In genomic region chr15:33013827-33014445, GRCh38 we compare ENCODE assay signal across 13 cellular contexts.
A peak's percentile ranks its signal among the peaks of the same experiment; 100 is the strongest.
DNase-seq lines count a peak whose midpoint lies in the region; ATAC-seq and TF ChIP-seq lines count a peak whose summit lies in the region.
"Had no signal": no experiment of that assay in that cellular context is flagged by ENCODE, and none has a peak within 500 bp of the region (broad histone marks: within the 10 kb centered on the region; RNA-seq: fewer than 3 reads in every experiment).

No MANE protein-coding gene starts in this region.

- no peaks in the 10 kb centered on the region for H3K36me3 Mint-ChIP-seq in activated T-cell treated with anti-CD3 and anti-CD28 coated beads, Interleukin-2, amount 50 U/mL, for 4 hours (ENCODE audit: insufficient read depth)

- peak; percentile 18 to 83 for ATAC-seq in activated T-cell treated with anti-CD3 and anti-CD28 coated beads, Interleukin-2, amount 50 U/mL, for 4 hours
- peak; percentile 66 for ATAC-seq in SK-N-SH treated with all-trans-retinoic acid at 6 μM for 48 hours
- ATAC-seq in HG02678 (IDR thresholded peaks at IDR 0.05; ENCODE audit: unreplicated experiment), result no peak
- no peak for ATAC-seq in HG02571 (IDR thresholded peaks at IDR 0.05; ENCODE audit: unreplicated experiment)

- no peaks in the 10 kb centered on the region for H3K9me3 Mint-ChIP-seq in activated T-cell treated with anti-CD3 and anti-CD28 coated beads, Interleukin-2, amount 50 U/mL, for 4 hours
- H3K9me3 Mint-ChIP-seq: dendritic cell treated with granulocyte-macrophage colony-stimulating factor and Interleukin-4, amounts not matched to agents 40 ng/mL and 50 ng/mL, for 4 days had no signal

- H3K4me3 ChIP-seq in fibroblast of pulmonary artery (replicated peaks; ENCODE audit: low read depth, low read length), result no peak overlapping the region

- H3K4me3 Mint-ChIP-seq in activated T-cell treated with anti-CD3 and anti-CD28 coated beads, Interleukin-2, amount 50 U/mL, for 4 hours, result no peak overlapping the region
- H3K4me3 Mint-ChIP-seq: dendritic cell treated with granulocyte-macrophage colony-stimulating factor and Interleukin-4, amounts not matched to agents 40 ng/mL and 50 ng/mL, for 4 days; H9 had no signal

- H3K4me1 Mint-ChIP-seq in activated T-cell treated with anti-CD3 and anti-CD28 coated beads, Interleukin-2, amount 50 U/mL, for 4 hours (ENCODE audit: low read depth), result no peaks in the 10 kb centered on the region

- DNase-seq in activated T-cell treated with anti-CD3 and anti-CD28 coated beads, Interleukin-2, amount 50 U/mL, for 4 hours, result no peak
- DNase-seq in activated T-cell treated with anti-CD3 and anti-CD28 coated beads, Interleukin-2, amount 50 U/mL, for 1 hour, result no peak
- DNase-seq in fibroblast of pulmonary artery (ENCODE audit: low read depth) (peak; percentile 50), stromal cell of bone marrow (ENCODE audit: low read depth) (peak; percentile 51), NCI-H345 treated with DMSO at 0.1 percent for 48 hours (lab: John Stamatoyannopoulos, UW; ENCODE audit: unreplicated experiment) (no peak)
- DNase-seq: ACHN; H9; NCI-H1105 treated with DMSO at 0.1 percent for 48 hours; stimulated activated CD4-positive, alpha-beta T cell treated with anti-CD3 and anti-CD28 coated beads, Interleukin-2, amount 100 ng/mL, for 24 hours had no signal

- no peak for TF ChIP-seq CTCF in fibroblast of pulmonary artery (IDR thresholded peaks at IDR 0.05; ENCODE audit: low read length, missing control alignments)

- H3K27me3 Mint-ChIP-seq in activated T-cell treated with anti-CD3 and anti-CD28 coated beads, Interleukin-2, amount 50 U/mL, for 4 hours (ENCODE audit: low read depth), result peaks cover 10% of the 10 kb centered on the region
- H3K27me3 Mint-ChIP-seq: dendritic cell treated with granulocyte-macrophage colony-stimulating factor and Interleukin-4, amounts not matched to agents 40 ng/mL and 50 ng/mL, for 4 days had no signal

TF ChIP-seq in SK-N-SH treated with all-trans-retinoic acid at 6 μM for 48 hours, 23 proteins besides CTCF, POLR2A, EP300 and RAD21:
- TF ChIP-seq TCF4 (CRISPR knock-in tag; IDR thresholded peaks at IDR 0.05; ENCODE audit: borderline replicate concordance) (no peak), ZFP30 (CRISPR knock-in tag; IDR thresholded peaks at IDR 0.05) (no peak), ZFP3 (CRISPR knock-in tag; IDR thresholded peaks at IDR 0.05) (no peak), OSR1 (CRISPR knock-in tag; IDR thresholded peaks at IDR 0.05) (no peak), ZNF8 (CRISPR knock-in tag; IDR thresholded peaks at IDR 0.05) (no peak), ZNF565 (CRISPR knock-in tag; conservative IDR thresholded peaks at IDR 0.05; ENCODE audit: low read depth) (no peak), ZC3H10 (CRISPR knock-in tag; IDR thresholded peaks at IDR 0.05) (no peak), RARB (CRISPR knock-in tag; IDR thresholded peaks at IDR 0.05) (no peak), ZNF70 (CRISPR knock-in tag; IDR thresholded peaks at IDR 0.05) (no peak), GLIS3 (CRISPR knock-in tag; IDR thresholded peaks at IDR 0.05) (no peak), TOX (CRISPR knock-in tag; IDR thresholded peaks at IDR 0.05; ENCODE audit: borderline replicate concordance) (no peak), BACH2 (CRISPR knock-in tag; IDR thresholded peaks at IDR 0.05; ENCODE audit: borderline replicate concordance) (no peak), ISL1 (CRISPR knock-in tag; IDR thresholded peaks at IDR 0.05) (no peak)
- TF ChIP-seq, protein P1, sequence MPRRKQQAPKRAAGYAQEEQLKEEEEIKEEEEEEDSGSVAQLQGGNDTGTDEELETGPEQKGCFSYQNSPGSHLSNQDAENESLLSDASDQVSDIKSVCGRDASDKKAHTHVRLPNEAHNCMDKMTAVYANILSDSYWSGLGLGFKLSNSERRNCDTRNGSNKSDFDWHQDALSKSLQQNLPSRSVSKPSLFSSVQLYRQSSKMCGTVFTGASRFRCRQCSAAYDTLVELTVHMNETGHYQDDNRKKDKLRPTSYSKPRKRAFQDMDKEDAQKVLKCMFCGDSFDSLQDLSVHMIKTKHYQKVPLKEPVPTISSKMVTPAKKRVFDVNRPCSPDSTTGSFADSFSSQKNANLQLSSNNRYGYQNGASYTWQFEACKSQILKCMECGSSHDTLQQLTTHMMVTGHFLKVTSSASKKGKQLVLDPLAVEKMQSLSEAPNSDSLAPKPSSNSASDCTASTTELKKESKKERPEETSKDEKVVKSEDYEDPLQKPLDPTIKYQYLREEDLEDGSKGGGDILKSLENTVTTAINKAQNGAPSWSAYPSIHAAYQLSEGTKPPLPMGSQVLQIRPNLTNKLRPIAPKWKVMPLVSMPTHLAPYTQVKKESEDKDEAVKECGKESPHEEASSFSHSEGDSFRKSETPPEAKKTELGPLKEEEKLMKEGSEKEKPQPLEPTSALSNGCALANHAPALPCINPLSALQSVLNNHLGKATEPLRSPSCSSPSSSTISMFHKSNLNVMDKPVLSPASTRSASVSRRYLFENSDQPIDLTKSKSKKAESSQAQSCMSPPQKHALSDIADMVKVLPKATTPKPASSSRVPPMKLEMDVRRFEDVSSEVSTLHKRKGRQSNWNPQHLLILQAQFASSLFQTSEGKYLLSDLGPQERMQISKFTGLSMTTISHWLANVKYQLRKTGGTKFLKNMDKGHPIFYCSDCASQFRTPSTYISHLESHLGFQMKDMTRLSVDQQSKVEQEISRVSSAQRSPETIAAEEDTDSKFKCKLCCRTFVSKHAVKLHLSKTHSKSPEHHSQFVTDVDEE (CRISPR knock-in tag; IDR thresholded peaks at IDR 0.05), result no peak
- TF ChIP-seq, protein P2, sequence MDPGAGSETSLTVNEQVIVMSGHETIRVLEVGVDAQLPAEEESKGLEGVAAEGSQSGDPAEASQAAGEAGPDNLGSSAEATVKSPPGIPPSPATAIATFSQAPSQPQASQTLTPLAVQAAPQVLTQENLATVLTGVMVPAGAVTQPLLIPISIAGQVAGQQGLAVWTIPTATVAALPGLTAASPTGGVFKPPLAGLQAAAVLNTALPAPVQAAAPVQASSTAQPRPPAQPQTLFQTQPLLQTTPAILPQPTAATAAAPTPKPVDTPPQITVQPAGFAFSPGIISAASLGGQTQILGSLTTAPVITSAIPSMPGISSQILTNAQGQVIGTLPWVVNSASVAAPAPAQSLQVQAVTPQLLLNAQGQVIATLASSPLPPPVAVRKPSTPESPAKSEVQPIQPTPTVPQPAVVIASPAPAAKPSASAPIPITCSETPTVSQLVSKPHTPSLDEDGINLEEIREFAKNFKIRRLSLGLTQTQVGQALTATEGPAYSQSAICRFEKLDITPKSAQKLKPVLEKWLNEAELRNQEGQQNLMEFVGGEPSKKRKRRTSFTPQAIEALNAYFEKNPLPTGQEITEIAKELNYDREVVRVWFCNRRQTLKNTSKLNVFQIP (CRISPR knock-in tag; IDR thresholded peaks at IDR 0.05; ENCODE audit: borderline replicate concordance, low read depth), result no peak
- TF ChIP-seq, protein P3, sequence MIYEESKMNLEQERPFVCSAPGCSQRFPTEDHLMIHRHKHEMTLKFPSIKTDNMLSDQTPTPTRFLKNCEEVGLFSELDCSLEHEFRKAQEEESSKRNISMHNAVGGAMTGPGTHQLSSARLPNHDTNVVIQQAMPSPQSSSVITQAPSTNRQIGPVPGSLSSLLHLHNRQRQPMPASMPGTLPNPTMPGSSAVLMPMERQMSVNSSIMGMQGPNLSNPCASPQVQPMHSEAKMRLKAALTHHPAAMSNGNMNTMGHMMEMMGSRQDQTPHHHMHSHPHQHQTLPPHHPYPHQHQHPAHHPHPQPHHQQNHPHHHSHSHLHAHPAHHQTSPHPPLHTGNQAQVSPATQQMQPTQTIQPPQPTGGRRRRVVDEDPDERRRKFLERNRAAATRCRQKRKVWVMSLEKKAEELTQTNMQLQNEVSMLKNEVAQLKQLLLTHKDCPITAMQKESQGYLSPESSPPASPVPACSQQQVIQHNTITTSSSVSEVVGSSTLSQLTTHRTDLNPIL (CRISPR knock-in tag; IDR thresholded peaks at IDR 0.05; ENCODE audit: low read depth), result no peak

Comparison
In these comparisons a context has a peak if more than half of its experiments do, and no peak if none do; other contexts are left out.
1. ATAC-seq: peak in activated T-cell treated with anti-CD3 and anti-CD28 coated beads, Interleukin-2, amount 50 U/mL, for 4 hours (2 of 2) and SK-N-SH treated with all-trans-retinoic acid at 6 μM for 48 hours (single experiment); none in HG02678 (single experiment) and HG02571 (single experiment).
2. DNase-seq: peak in fibroblast of pulmonary artery (single experiment) and stromal cell of bone marrow (single experiment); none in activated T-cell treated with anti-CD3 and anti-CD28 coated beads, Interleukin-2, amount 50 U/mL, for 4 hours (single experiment), activated T-cell treated with anti-CD3 and anti-CD28 coated beads, Interleukin-2, amount 50 U/mL, for 1 hour (single experiment) and NCI-H345 treated with DMSO at 0.1 percent for 48 hours (single experiment).